In genomic region chr1:239888639-239889038, GRCh38 we compare ENCODE assay signal across 7 cellular contexts.
"Had no signal": no experiment of that assay in that cellular context is flagged by ENCODE, and none has a peak within 500 bp of the region (broad histone marks: within the 10 kb centered on the region; RNA-seq: fewer than 3 reads in every experiment).

No MANE protein-coding gene starts in this region.

- H2AFZ ChIP-seq: GM23248 had no signal

- ATAC-seq: K562 had no signal

- H3K4me3 ChIP-seq: GM23248, K562 had no signal

- FAIRE-seq: K562 had no signal

- DNase-seq: GM23248, H7, HCEC 1CT, IMR-90, KG1 had no signal

- H3K27ac ChIP-seq: GM23248, HL-60 had no signal

- H3K9ac ChIP-seq: GM23248 had no signal
